In the genomic region with DNA sequence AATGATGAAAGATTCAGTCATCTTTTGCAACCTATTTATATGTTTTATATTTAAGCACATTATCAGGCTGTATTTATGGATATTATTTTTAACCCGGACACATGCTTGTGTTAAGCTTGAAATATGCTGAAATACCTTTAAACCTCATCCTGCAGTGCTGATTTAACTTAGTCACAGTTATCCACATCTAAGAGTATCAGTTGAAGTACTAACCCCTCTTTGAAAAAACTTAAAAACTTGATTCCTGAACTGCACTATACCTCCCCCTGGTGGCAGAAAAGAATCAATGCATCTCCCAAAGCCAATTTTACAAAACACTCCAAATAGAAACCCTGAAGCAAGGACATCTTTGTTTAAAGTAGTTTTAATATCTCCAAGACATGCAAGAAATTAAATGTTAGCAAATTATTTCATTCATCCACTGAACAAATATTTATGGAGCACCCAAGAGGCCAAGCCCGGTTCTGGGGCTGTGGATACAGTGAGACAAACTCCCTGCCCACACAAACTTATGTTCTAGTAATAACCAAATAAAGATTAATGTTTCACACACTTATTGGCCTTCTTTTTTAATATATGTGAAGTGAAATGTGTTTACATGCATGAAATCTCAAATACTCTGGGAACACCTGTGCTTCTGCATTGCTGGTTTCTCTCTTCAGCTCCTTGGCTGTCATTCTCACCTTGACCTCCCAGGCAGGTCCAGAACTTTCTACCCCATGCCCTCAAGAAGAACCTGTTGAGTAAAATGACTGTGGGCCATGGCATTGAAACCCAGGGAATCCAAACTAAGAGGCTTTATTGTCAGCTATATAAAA, we compare ENCODE assay signal across 8 cellular contexts. TPM values are rescaled to one million over a fixed set of nuclear protein-coding genes. Genes with fewer than 3 reads are reported as not detected.
A peak's percentile ranks its signal among the peaks of the same experiment; 100 is the strongest.
DNase-seq lines count a peak whose midpoint lies in the region; ATAC-seq and TF ChIP-seq lines count a peak whose summit lies in the region.

No MANE protein-coding gene starts in this region.

- H3K4me2 ChIP-seq in hepatocyte (peak overlapping the region; percentile 43), smooth muscle cell (peak overlapping the region; percentile 70)

- CTCF ChIA-PET in A673 (lab: Charles Lee), result interaction anchor here (0.6 to 1.0 kb wide), 4 partner anchors 98 to 210 kb away, joined by 3 to 10 read pairs (median 4); no protein-coding TSS in a partner anchor

- no peaks in the 10 kb centered on the region for H4K20me1 ChIP-seq in hepatocyte (ENCODE audit: insufficient read depth, poor library complexity, severe bottlenecking)
- peaks cover 60% of the 10 kb centered on the region for H4K20me1 ChIP-seq in smooth muscle cell (ENCODE audit: low read depth)

- peak overlapping the region; percentile 23 for H3K4me3 ChIP-seq in A673 (ENCODE audit: low read depth, low read length, poor library complexity, severe bottlenecking)
- peak overlapping the region in 1 of 2 donors; percentile 25 for H3K4me3 ChIP-seq in ascending aorta
- H3K4me3 ChIP-seq in hepatocyte, result no peak overlapping the region
- peak overlapping the region; percentile 2 for H3K4me3 ChIP-seq in smooth muscle cell

- H3K27me3 ChIP-seq in A673 (replicated peaks; ENCODE audit: insufficient read depth, low read depth, low read length, poor library complexity) (no peaks in the 10 kb centered on the region), ascending aorta (no peaks in the 10 kb centered on the region), hepatocyte (no peaks in the 10 kb centered on the region), smooth muscle cell (ENCODE audit: low read depth) (no peaks in the 10 kb centered on the region)

- peaks cover 39% of the 10 kb centered on the region for H3K79me2 ChIP-seq in hepatocyte
- H3K79me2 ChIP-seq in smooth muscle cell (ENCODE audit: low read depth), result peaks cover 32% of the 10 kb centered on the region

- 18% methylated on average over 2 of the region's 2 CpGs for WGBS in hepatocyte (ENCODE audit: low lambda C conversion rate, missing lambda C conversion rate)
- 33% methylated on average over 2 of the region's 2 CpGs for WGBS in smooth muscle cell (ENCODE audit: low lambda C conversion rate)

- H3K9me3 ChIP-seq in A673 (ENCODE audit: low read depth, low read length, poor library complexity, severe bottlenecking) (no peaks in the 10 kb centered on the region), ascending aorta (no peaks in the 10 kb centered on the region), hepatocyte (ENCODE audit: low read depth) (no peaks in the 10 kb centered on the region), smooth muscle cell (replicated peaks; ENCODE audit: low read depth) (no peaks in the 10 kb centered on the region)

- POLR2A ChIA-PET in A673 (lab: Charles Lee; ENCODE audit: low non-redundant PET), result no interaction called here

- peak; percentile 79 for DNase-seq in A673 (ENCODE audit: low spot score)
- peak; percentile 69 for DNase-seq in GM03348 (ENCODE audit: low spot score)
- peak; percentile 14 for DNase-seq in NCI-H345 treated with DMSO at 0.1 percent for 48 hours (lab: John Stamatoyannopoulos, UW; ENCODE audit: unreplicated experiment)
- DNase-seq in ascending aorta (ENCODE audit: low spot score in 2 of 2), result no peak
- peak; percentile 58 for DNase-seq in hepatocyte (ENCODE audit: low spot score)
- no peak for DNase-seq in smooth muscle cell (lab: John Stamatoyannopoulos, UW; ENCODE audit: unreplicated experiment)
- DNase-seq in DMS153 (lab: John Stamatoyannopoulos, UW), result no peak

- TF ChIP-seq CTCF in A673 (conservative IDR thresholded peaks at IDR 0.05; ENCODE audit: low read depth, low read length), result peak; percentile 92
- peak; percentile 79 to 93 (median 87) for TF ChIP-seq CTCF in ascending aorta (IDR thresholded peaks at IDR 0.05)
- TF ChIP-seq CTCF in hepatocyte (IDR thresholded peaks at IDR 0.05; ENCODE audit: poor library complexity), result peak; percentile 79
- TF ChIP-seq CTCF in smooth muscle cell (IDR thresholded peaks at IDR 0.05; ENCODE audit: borderline replicate concordance, insufficient read depth, poor library complexity, severe bottlenecking), result peak; percentile 93

- H3F3A ChIP-seq in smooth muscle cell (ENCODE audit: low read depth), result peaks cover 8% of the 10 kb centered on the region

- BruUV-seq in A673 (replicated peaks; lab: Mats Ljungman, UMichigan), result no TSS peak

- H3K9me2 ChIP-seq in hepatocyte (replicated peaks; ENCODE audit: insufficient read depth), result no peaks in the 10 kb centered on the region

- H3K9ac ChIP-seq in smooth muscle cell (ENCODE audit: low read depth), result peak overlapping the region; percentile 64

- H2AFZ ChIP-seq in hepatocyte, result no peak overlapping the region
- no peak overlapping the region for H2AFZ ChIP-seq in smooth muscle cell (ENCODE audit: low read depth)

- H3K4me1 ChIP-seq in A673 (ENCODE audit: insufficient read depth, low read length, poor library complexity, severe bottlenecking) (peaks cover 40% of the 10 kb centered on the region), ascending aorta (peaks cover 7 to 47% of the 10 kb centered on the region in 2 donors), hepatocyte (ENCODE audit: insufficient read depth) (peaks cover 19% of the 10 kb centered on the region), smooth muscle cell (ENCODE audit: low read depth) (peaks cover 25% of the 10 kb centered on the region)

- H3K36me3 ChIP-seq in A673 (ENCODE audit: insufficient read depth, low read length, poor library complexity, severe bottlenecking) (no peaks in the 10 kb centered on the region), ascending aorta (no peaks in the 10 kb centered on the region), hepatocyte (replicated peaks; ENCODE audit: insufficient read depth, low read depth) (no peaks in the 10 kb centered on the region), smooth muscle cell (ENCODE audit: low read depth) (no peaks in the 10 kb centered on the region)

- H3K27ac ChIP-seq in A673 (ENCODE audit: low read depth, low read length, poor library complexity, severe bottlenecking) (peak overlapping the region; percentile 85), ascending aorta (peak overlapping the region; percentile 24 to 74), hepatocyte (peak overlapping the region; percentile 46), smooth muscle cell (ENCODE audit: low read depth) (peak overlapping the region; percentile 88)

- intact Hi-C loops in A673 (cut with micrococcal nuclease; ENCODE audit: unreplicated experiment), result loop anchor here (5.0 kb wide), 2 partner anchors 74 to 159 kb away; no protein-coding TSS in a partner anchor
- intact Hi-C loops in ascending aorta (cut with DNase I), result loop anchor here (2.0 to 5.0 kb wide), 5 partner anchors 30 to 146 kb away; no protein-coding TSS in a partner anchor

- no peak for ATAC-seq in HG03342 (IDR thresholded peaks at IDR 0.05; ENCODE audit: unreplicated experiment)

RNA-seq across cellular contexts. Expression of gene SVIL, which starts 44.0 kb away (rescaled TPM):
- 28.0 and 31.9 TPM in 2 replicates for total RNA-seq in A673 (2021)
- 94.7 TPM for total RNA-seq in ascending aorta
- total RNA-seq in hepatocyte, result 24.3 and 24.4 TPM in 2 replicates
- polyA plus RNA-seq in hepatocyte, result 36.5 and 64.2 TPM in 2 replicates
- 28.5 and 32.5 TPM in 2 replicates for total RNA-seq in smooth muscle cell
- 33.0 and 59.4 TPM in 2 replicates for polyA plus RNA-seq in smooth muscle cell

Comparison
In these comparisons a context has a peak if more than half of its experiments do, and no peak if none do; other contexts are left out.
1. DNase-seq: peak in A673 (single experiment), GM03348 (single experiment), NCI-H345 treated with DMSO at 0.1 percent for 48 hours (single experiment) and hepatocyte (single experiment); none in ascending aorta (0 of 2), smooth muscle cell (single experiment) and DMS153 (single experiment).
2. Peak in every context shown above with its lines, with median percentiles within 50 percentile points of each other: H3K27ac ChIP-seq and CTCF ChIP-seq.